Comparison of ENCODE assay signal across 8 cellular contexts in the genomic region with DNA sequence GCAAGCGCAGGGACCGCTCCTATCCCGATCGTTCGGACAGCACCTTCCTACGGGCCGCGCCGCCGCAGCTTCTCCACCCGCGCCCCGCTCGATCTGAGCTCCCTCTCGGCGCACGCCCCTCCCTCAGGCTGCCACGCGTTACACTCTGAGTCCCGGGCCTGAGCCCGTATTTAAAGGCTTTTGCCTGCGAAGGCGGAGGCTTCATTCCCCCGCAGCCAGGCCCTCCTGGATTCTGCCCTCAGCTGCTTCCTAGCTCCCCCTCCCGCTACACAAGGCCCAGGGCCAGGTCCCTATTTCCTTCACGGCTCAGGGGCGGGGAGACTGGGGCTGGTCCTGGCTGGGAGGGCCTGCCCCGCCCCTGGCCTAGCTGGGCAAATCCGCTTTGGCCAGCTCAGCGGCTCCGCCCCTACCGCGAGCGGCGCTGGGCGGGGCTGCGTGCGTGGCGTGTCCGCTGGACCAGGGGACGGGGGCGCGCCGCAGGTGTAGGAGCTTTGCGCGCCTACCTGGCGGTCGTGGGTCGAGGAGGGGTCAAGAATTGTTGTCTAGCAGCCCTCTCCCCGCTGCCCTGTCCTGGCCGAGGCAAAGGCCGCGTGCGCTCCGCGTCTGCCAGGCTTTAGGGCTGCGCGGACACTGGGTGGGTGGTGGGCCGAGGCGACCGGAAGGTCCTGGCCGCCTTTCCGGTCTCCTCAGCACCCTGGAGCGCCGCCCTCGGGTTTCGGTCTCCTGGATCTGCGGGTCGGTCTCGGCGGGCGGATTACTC. TPM values are rescaled to one million over a fixed set of nuclear protein-coding genes. Genes with fewer than 3 reads are reported as not detected.
A peak's percentile ranks its signal among the peaks of the same experiment; 100 is the strongest.
DNase-seq lines count a peak whose midpoint lies in the region; ATAC-seq and TF ChIP-seq lines count a peak whose summit lies in the region.

UGDH (minus strand) TSS at position 144 of the 760 bp plus-strand sequence. CDS start 5,927 bp downstream, outside the sequence.

- H3K4me1 Mint-ChIP-seq in WTC11, result peaks cover 22% of the 10 kb centered on the region

- POLR2A ChIA-PET in WTC11 (lab: Charles Lee), result interaction anchor here (0.6 to 1.3 kb wide), 11 partner anchors 15 to 1224 kb away, joined by 3 to 43 read pairs (median 4); partner anchors contain the start of genes LIAS, RPL9, SMIM14 and UBE2K

- peak; percentile 97 for ATAC-seq in GM18909 (IDR thresholded peaks at IDR 0.05; ENCODE audit: poor library complexity, unreplicated experiment)
- peak; percentile 96 for ATAC-seq in HG03175 (IDR thresholded peaks at IDR 0.05; ENCODE audit: unreplicated experiment)
- peak; percentile 97 for ATAC-seq in WTC11

- H3K27ac Mint-ChIP-seq in WTC11, result peak within 1 kb of the TSS; percentile 99

- DNase-seq in AG08396 (ENCODE audit: low spot score) (peak; percentile 98), NCI-H226 (peak; percentile 96), WTC11 (ENCODE audit: low spot score) (peak; percentile 96), cardiac fibroblast (ENCODE audit: low read depth in 2 of 2) (peak; percentile 98 to 100), iPS-NIHi7 (ENCODE audit: extremely low spot score) (peak; percentile 100), smooth muscle cell of the brain vasculature (ENCODE audit: low read depth, low spot score) (peak; percentile 97)

- H3K4me3 ChIP-seq in cardiac fibroblast (replicated peaks in 1 of 2; ENCODE audit: low read depth in 2 of 2, low read length in 2 of 2), result peak within 1 kb of the TSS; percentile 86 to 92

- no peak for TF ChIP-seq CTCF in WTC11 (IDR thresholded peaks at IDR 0.05)
- TF ChIP-seq CTCF in cardiac fibroblast (IDR thresholded peaks at IDR 0.05; ENCODE audit: low read depth, low read length), result no peak

- CTCF ChIA-PET in WTC11 (lab: Charles Lee), result interaction anchor here (0.5 to 2.0 kb wide), 7 partner anchors 17 to 958 kb away, joined by 3 to 11 read pairs (median 3); partner anchors contain the start of genes SMIM14 and UBE2K

- peak within 1 kb of the TSS; percentile 99 for H3K4me3 Mint-ChIP-seq in WTC11

- H3K9me3 Mint-ChIP-seq in WTC11, result peaks cover 26% of the 10 kb centered on the region

- peaks cover 9% of the 10 kb centered on the region for H3K27me3 Mint-ChIP-seq in WTC11 (ENCODE audit: low read depth)

- H3K36me3 Mint-ChIP-seq in WTC11, result peaks cover 41% of the 10 kb centered on the region

TF ChIP-seq in WTC11, 78 proteins besides CTCF, POLR2A, EP300 and RAD21 (continues in another document):
- TF ChIP-seq STAT6 (CRISPR knock-in tag; conservative IDR thresholded peaks at IDR 0.05; ENCODE audit: low read depth) (no peak), ESRRA (CRISPR knock-in tag; IDR thresholded peaks at IDR 0.05; ENCODE audit: borderline replicate concordance) (no peak), CBFB (CRISPR knock-in tag; IDR thresholded peaks at IDR 0.05; ENCODE audit: low read depth) (no peak), ZBTB21 (CRISPR knock-in tag; IDR thresholded peaks at IDR 0.05; ENCODE audit: borderline replicate concordance) (0 out of 2 replicates have a peak, but pooled peaks have one; percentile 57), ATF2 (CRISPR knock-in tag; IDR thresholded peaks at IDR 0.05; ENCODE audit: borderline replicate concordance, low read depth) (no peak), ZNF396 (CRISPR knock-in tag; IDR thresholded peaks at IDR 0.05; ENCODE audit: borderline replicate concordance) (no peak), GRHL2 (CRISPR knock-in tag; IDR thresholded peaks at IDR 0.05; ENCODE audit: insufficient replicate concordance, severe bottlenecking) (no peak), GTF2I (CRISPR knock-in tag; conservative IDR thresholded peaks at IDR 0.05) (no peak), FOXK1 (CRISPR knock-in tag; IDR thresholded peaks at IDR 0.05) (peak; percentile 69; the same call in 1 of the 2 replicates), RORB (CRISPR knock-in tag; IDR thresholded peaks at IDR 0.05) (0 out of 2 replicates have a peak, but pooled peaks have one; percentile 26), ZNF416 (CRISPR knock-in tag; IDR thresholded peaks at IDR 0.05) (no peak), ZNF263 (CRISPR knock-in tag; IDR thresholded peaks at IDR 0.05; ENCODE audit: low read depth) (no peak)
- TF ChIP-seq, protein P1, sequence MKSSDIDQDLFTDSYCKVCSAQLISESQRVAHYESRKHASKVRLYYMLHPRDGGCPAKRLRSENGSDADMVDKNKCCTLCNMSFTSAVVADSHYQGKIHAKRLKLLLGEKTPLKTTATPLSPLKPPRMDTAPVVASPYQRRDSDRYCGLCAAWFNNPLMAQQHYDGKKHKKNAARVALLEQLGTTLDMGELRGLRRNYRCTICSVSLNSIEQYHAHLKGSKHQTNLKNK (CRISPR knock-in tag; IDR thresholded peaks at IDR 0.05), result no peak
- TF ChIP-seq, protein P2, sequence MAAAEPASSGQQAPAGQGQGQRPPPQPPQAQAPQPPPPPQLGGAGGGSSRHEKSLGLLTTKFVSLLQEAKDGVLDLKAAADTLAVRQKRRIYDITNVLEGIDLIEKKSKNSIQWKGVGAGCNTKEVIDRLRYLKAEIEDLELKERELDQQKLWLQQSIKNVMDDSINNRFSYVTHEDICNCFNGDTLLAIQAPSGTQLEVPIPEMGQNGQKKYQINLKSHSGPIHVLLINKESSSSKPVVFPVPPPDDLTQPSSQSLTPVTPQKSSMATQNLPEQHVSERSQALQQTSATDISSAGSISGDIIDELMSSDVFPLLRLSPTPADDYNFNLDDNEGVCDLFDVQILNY (CRISPR knock-in tag; IDR thresholded peaks at IDR 0.05), result peak; percentile 26; the same call in 1 of the 2 replicates
- TF ChIP-seq, protein P3, sequence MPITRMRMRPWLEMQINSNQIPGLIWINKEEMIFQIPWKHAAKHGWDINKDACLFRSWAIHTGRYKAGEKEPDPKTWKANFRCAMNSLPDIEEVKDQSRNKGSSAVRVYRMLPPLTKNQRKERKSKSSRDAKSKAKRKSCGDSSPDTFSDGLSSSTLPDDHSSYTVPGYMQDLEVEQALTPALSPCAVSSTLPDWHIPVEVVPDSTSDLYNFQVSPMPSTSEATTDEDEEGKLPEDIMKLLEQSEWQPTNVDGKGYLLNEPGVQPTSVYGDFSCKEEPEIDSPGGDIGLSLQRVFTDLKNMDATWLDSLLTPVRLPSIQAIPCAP (CRISPR knock-in tag; IDR thresholded peaks at IDR 0.05), result no peak
- TF ChIP-seq, protein P4, sequence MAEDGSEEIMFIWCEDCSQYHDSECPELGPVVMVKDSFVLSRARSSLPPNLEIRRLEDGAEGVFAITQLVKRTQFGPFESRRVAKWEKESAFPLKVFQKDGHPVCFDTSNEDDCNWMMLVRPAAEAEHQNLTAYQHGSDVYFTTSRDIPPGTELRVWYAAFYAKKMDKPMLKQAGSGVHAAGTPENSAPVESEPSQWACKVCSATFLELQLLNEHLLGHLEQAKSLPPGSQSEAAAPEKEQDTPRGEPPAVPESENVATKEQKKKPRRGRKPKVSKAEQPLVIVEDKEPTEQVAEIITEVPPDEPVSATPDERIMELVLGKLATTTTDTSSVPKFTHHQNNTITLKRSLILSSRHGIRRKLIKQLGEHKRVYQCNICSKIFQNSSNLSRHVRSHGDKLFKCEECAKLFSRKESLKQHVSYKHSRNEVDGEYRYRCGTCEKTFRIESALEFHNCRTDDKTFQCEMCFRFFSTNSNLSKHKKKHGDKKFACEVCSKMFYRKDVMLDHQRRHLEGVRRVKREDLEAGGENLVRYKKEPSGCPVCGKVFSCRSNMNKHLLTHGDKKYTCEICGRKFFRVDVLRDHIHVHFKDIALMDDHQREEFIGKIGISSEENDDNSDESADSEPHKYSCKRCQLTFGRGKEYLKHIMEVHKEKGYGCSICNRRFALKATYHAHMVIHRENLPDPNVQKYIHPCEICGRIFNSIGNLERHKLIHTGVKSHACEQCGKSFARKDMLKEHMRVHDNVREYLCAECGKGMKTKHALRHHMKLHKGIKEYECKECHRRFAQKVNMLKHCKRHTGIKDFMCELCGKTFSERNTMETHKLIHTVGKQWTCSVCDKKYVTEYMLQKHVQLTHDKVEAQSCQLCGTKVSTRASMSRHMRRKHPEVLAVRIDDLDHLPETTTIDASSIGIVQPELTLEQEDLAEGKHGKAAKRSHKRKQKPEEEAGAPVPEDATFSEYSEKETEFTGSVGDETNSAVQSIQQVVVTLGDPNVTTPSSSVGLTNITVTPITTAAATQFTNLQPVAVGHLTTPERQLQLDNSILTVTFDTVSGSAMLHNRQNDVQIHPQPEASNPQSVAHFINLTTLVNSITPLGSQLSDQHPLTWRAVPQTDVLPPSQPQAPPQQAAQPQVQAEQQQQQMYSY (CRISPR knock-in tag; IDR thresholded peaks at IDR 0.05), result peak; percentile 54

RNA-seq across cellular contexts. Expression of gene UGDH, which starts in this region (rescaled TPM):
- 80.2 to 97.5 TPM (median 89.0 TPM) in 3 replicates for total RNA-seq in WTC11 (2021)

Comparison
In these comparisons a context has a peak if more than half of its experiments do, and no peak if none do; other contexts are left out.
1. Peak in every context shown above with its lines: DNase-seq, ATAC-seq and H3K4me3 ChIP-seq.